Comparison of ENCODE assay signal across 17 cellular contexts in genomic region chr6:41413250-41413649, GRCh38.
A peak's percentile ranks its signal among the peaks of the same experiment; 100 is the strongest.
DNase-seq lines count a peak whose midpoint lies in the region; ATAC-seq and TF ChIP-seq lines count a peak whose summit lies in the region.
"Had no signal": no experiment of that assay in that cellular context is flagged by ENCODE, and none has a peak within 500 bp of the region (broad histone marks: within the 10 kb centered on the region; RNA-seq: fewer than 3 reads in every experiment).

No MANE protein-coding gene starts in this region.

- H3K27me3 ChIP-seq in right atrium auricular region (no peaks in the 10 kb centered on the region), right cardiac atrium (ENCODE audit: control insufficient read depth, insufficient read depth) (no peaks in the 10 kb centered on the region), mesenchymal stem cell (ENCODE audit: control insufficient read depth in 1 of 2, insufficient read depth in 1 of 2, low read length in 2 of 2) (peaks cover 96 to 97% of the 10 kb centered on the region in 2 experiments)

- H3K36me3 ChIP-seq in right atrium auricular region (no peaks in the 10 kb centered on the region), mesenchymal stem cell (ENCODE audit: control insufficient read depth in 1 of 2, insufficient read depth in 2 of 2, low read depth in 1 of 2, low read length in 2 of 2) (no peaks in the 10 kb centered on the region)
- H3K36me3 ChIP-seq: SJCRH30 had no signal

- no peak overlapping the region for H2BK5ac ChIP-seq in mesenchymal stem cell (ENCODE audit: low read depth, low read length, poor library complexity, severe bottlenecking)

- intact Hi-C loops in cardiac septum (cut with DNase I), result no loop called here
- intact Hi-C loops in right cardiac atrium (cut with DNase I), result no loop called here

- no peak overlapping the region for H3K4me2 ChIP-seq in mesenchymal stem cell (ENCODE audit: low read length, poor library complexity, severe bottlenecking)

- H3K27ac ChIP-seq in right atrium auricular region (no peak overlapping the region), right cardiac atrium (ENCODE audit: low read length) (no peak overlapping the region), mesenchymal stem cell (ENCODE audit: low read length, poor library complexity, severe bottlenecking) (no peak overlapping the region)
- H3K27ac ChIP-seq: RWPE1, SJCRH30 had no signal

- 42% methylated on average over 11 of the region's 11 CpGs for WGBS in right cardiac atrium
- 27% methylated on average over 11 of the region's 11 CpGs for WGBS in mesenchymal stem cell

- no peak overlapping the region for H3K14ac ChIP-seq in mesenchymal stem cell (ENCODE audit: low read length in 2 of 2)

- H4K8ac ChIP-seq in mesenchymal stem cell (ENCODE audit: low read length), result no peak overlapping the region

- H3K18ac ChIP-seq in mesenchymal stem cell (ENCODE audit: low read depth in 1 of 2, low read length in 2 of 2), result no peak overlapping the region

- no peaks in the 10 kb centered on the region for H3K79me1 ChIP-seq in mesenchymal stem cell (replicated peaks; ENCODE audit: low read length, poor library complexity, severe bottlenecking)

- H3K4me3 ChIP-seq in right atrium auricular region, result no peak overlapping the region
- no peak overlapping the region for H3K4me3 ChIP-seq in right cardiac atrium (ENCODE audit: low read length)
- no peak overlapping the region for H3K4me3 ChIP-seq in mesenchymal stem cell (ENCODE audit: insufficient read depth in 1 of 2, low read depth in 1 of 2, low read length in 2 of 2)
- H3K4me3 ChIP-seq: GM12878, K562, SJCRH30 had no signal

- peak; percentile 75 for DNase-seq in cardiac septum (ENCODE audit: low spot score)
- no peak for DNase-seq in right atrium auricular region (ENCODE audit: low spot score)
- DNase-seq in NCI-H526 (lab: John Stamatoyannopoulos, UW), result peak; percentile 63 to 67
- DNase-seq in right cardiac atrium, result peak in 2 of 3 donors; percentile 55 to 71
- DNase-seq in mesenchymal stem cell, result no peak
- DNase-seq: CD4-positive, alpha-beta memory T cell; HFFc6; NCI-H187; NCI-H446; NCI-H774; PC-3; SJCRH30 had no signal

- no peak overlapping the region for H2AK5ac ChIP-seq in mesenchymal stem cell (ENCODE audit: low read length, severe bottlenecking)

- no peak overlapping the region for H2BK12ac ChIP-seq in mesenchymal stem cell (ENCODE audit: low read length in 2 of 2)

- peak in 1 of 2 donors; percentile 28 for ATAC-seq in right cardiac atrium
- ATAC-seq in GM21381 (IDR thresholded peaks at IDR 0.05; ENCODE audit: unreplicated experiment), result no peak
- no peak for ATAC-seq in esophagus mucosa
- ATAC-seq: GM12878, K562, PC-3 had no signal

- TF ChIP-seq CTCF in right atrium auricular region (IDR thresholded peaks at IDR 0.05), result no peak

- no peak overlapping the region for H3K4ac ChIP-seq in mesenchymal stem cell (ENCODE audit: low read depth in 1 of 2, low read length in 2 of 2)

- H3K9me3 ChIP-seq in right atrium auricular region (no peaks in the 10 kb centered on the region), right cardiac atrium (ENCODE audit: control insufficient read depth, low read length) (no peaks in the 10 kb centered on the region), mesenchymal stem cell (ENCODE audit: control insufficient read depth, low read length) (peaks cover 2% of the 10 kb centered on the region)
- H3K9me3 ChIP-seq: SJCRH30 had no signal

- no peak overlapping the region for H2BK15ac ChIP-seq in mesenchymal stem cell (ENCODE audit: low read depth, poor library complexity, severe bottlenecking)

- no peak overlapping the region for H2BK120ac ChIP-seq in mesenchymal stem cell (ENCODE audit: low read depth, low read length)

- no peak overlapping the region for H3K23ac ChIP-seq in mesenchymal stem cell (ENCODE audit: low read length in 2 of 2)

- H3K9ac ChIP-seq in mesenchymal stem cell (ENCODE audit: low read length), result no peak overlapping the region

- no peak overlapping the region for H4K91ac ChIP-seq in mesenchymal stem cell (ENCODE audit: low read length)

- no peak overlapping the region for H2AFZ ChIP-seq in mesenchymal stem cell (ENCODE audit: low read depth, low read length)

- H3K4me1 ChIP-seq in right atrium auricular region (no peaks in the 10 kb centered on the region), right cardiac atrium (ENCODE audit: control insufficient read depth, insufficient read depth, low read length) (no peaks in the 10 kb centered on the region), mesenchymal stem cell (ENCODE audit: control insufficient read depth, insufficient read depth, low read depth, low read length) (no peaks in the 10 kb centered on the region)

Comparison
In these comparisons a context has a peak if more than half of its experiments do, and no peak if none do; other contexts are left out.
1. DNase-seq: peak in cardiac septum (single experiment), NCI-H526 (2 of 2) and right cardiac atrium (2 of 3); none in right atrium auricular region (single experiment) and mesenchymal stem cell (single experiment).